Comparison of ENCODE assay signal across 8 cellular contexts in the genomic region with DNA sequence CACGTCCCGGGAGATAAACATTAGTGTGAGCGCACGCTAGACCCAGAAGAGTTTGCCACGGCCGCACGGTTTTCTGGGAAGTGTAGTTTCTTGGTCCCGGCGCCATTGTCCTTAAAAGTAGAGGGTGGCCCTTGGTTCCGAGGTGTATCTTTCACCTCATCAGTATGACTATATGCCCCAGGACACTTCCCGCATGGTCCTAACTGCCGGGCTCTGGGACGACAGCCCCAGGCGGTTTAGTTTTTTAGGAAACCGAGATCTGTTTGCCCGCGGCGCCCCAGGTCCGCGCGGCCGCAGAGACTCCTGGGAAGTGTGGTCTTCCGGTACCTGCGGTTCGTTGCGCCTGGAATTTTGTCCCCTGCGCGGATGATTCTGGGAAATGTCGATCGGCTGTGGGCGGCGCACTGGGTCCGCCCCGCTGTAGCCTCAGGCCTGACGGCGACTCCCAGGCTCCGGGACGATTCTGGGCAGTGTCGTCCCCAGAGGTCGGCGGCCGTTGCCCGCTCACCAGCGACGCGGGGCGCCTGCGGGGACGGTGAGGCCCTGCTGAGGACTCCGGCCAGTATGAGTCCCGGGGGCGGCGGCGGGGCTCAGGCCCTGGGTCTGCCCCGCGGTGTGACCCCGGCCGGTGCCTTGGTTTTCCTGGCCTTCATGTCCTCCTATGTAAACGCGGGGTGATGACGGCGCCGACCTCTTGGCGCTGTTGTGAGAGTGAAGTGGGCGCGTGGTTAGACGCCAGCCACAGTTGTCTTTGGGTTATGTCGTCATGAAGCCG. TPM values are rescaled to one million over a fixed set of nuclear protein-coding genes. Genes with fewer than 3 reads are reported as not detected.
A peak's percentile ranks its signal among the peaks of the same experiment; 100 is the strongest.
DNase-seq lines count a peak whose midpoint lies in the region; ATAC-seq and TF ChIP-seq lines count a peak whose summit lies in the region.

A gene (plus strand): TSS at position 418 of the 775 bp plus-strand sequence. CDS start 795 bp downstream, outside the sequence.

- WGBS in endodermal cell (ENCODE audit: insufficient coverage in 1 of 2, insufficient read length in 1 of 2), 2 experiments, result 0 to 1% methylated on average over 29 to 69 of the region's 69 CpGs

- H3K4me1 Mint-ChIP-seq in endodermal cell (peaks cover 10% of the 10 kb centered on the region), mesothelial cell of epicardium (peaks cover 24% of the 10 kb centered on the region)

- peak within 1 kb of the TSS; percentile 100 for H3K4me3 ChIP-seq in endodermal cell (ENCODE audit: low read length)

- H3K27me3 Mint-ChIP-seq in endodermal cell (ENCODE audit: insufficient read depth), result peaks cover 2% of the 10 kb centered on the region
- no peaks in the 10 kb centered on the region for H3K27me3 Mint-ChIP-seq in mesothelial cell of epicardium (ENCODE audit: low read depth)

- H3K9me3 ChIP-seq in endodermal cell (ENCODE audit: control insufficient read depth, low read length), result peaks cover 41% of the 10 kb centered on the region

- peak within 1 kb of the TSS; percentile 81 for H3K4me3 Mint-ChIP-seq in endodermal cell
- H3K4me3 Mint-ChIP-seq in mesothelial cell of epicardium, result peak within 1 kb of the TSS; percentile 90

- TF ChIP-seq CTCF in endodermal cell (conservative IDR thresholded peaks at IDR 0.05) (no peak), mesothelial cell of epicardium (IDR thresholded peaks at IDR 0.05; ENCODE audit: unreplicated experiment) (no peak)

- peak within 1 kb of the TSS; percentile 99 for H3K27ac Mint-ChIP-seq in endodermal cell
- H3K27ac Mint-ChIP-seq in mesothelial cell of epicardium, result peak within 1 kb of the TSS; percentile 98

- peak within 1 kb of the TSS; percentile 82 for H3K9ac ChIP-seq in endodermal cell (ENCODE audit: extremely low read depth, low read length, poor library complexity, severe bottlenecking)

- H3K9me3 Mint-ChIP-seq in endodermal cell (peaks cover 4% of the 10 kb centered on the region), mesothelial cell of epicardium (peaks cover 14% of the 10 kb centered on the region)

- peak; percentile 89 for DNase-seq in COLO829 (ENCODE audit: low spot score)
- peak; percentile 98 for DNase-seq in HT-29 (ENCODE audit: low spot score)
- peak; percentile 88 for DNase-seq in NOMO-1 treated with DMSO at 0.1 percent for 48 hours (lab: John Stamatoyannopoulos, UW; ENCODE audit: unreplicated experiment)
- peak; percentile 47 for DNase-seq in activated CD8-positive, alpha-beta memory T cell treated with anti-CD3 and anti-CD28 coated beads, Interleukin-2, amount 50 U/mL, for 1 hour (ENCODE audit: extremely low read depth)
- peak; percentile 96 for DNase-seq in endodermal cell
- peak; percentile 46 to 74 for DNase-seq in mesothelial cell of epicardium (ENCODE audit: low spot score in 2 of 2, unreplicated experiment in 2 of 2)
- DNase-seq in stimulated activated CD8-positive, alpha-beta memory T cell treated with anti-CD3 and anti-CD28 coated beads, Interleukin-15, amount 100 ng/mL, for 4 hours (ENCODE audit: low read depth in 2 of 2), result peak; percentile 62 to 73

- H3K36me3 ChIP-seq in endodermal cell (ENCODE audit: control insufficient read depth, insufficient read depth, low read length), result peaks cover 28% of the 10 kb centered on the region

- peak within 1 kb of the TSS; percentile 88 for H3K27ac ChIP-seq in endodermal cell (ENCODE audit: low read depth, low read length)

- H3K4me1 ChIP-seq in endodermal cell (ENCODE audit: control insufficient read depth, insufficient read depth, low read length), result no peaks in the 10 kb centered on the region

- H3K27me3 ChIP-seq in endodermal cell (ENCODE audit: control insufficient read depth, insufficient read depth, low read length, poor library complexity, severe bottlenecking), result no peaks in the 10 kb centered on the region

- peaks cover 15% of the 10 kb centered on the region for H3K36me3 Mint-ChIP-seq in endodermal cell (ENCODE audit: low read depth)
- H3K36me3 Mint-ChIP-seq in mesothelial cell of epicardium, result peaks cover 27% of the 10 kb centered on the region

- ATAC-seq in GM21360 (IDR thresholded peaks at IDR 0.05; ENCODE audit: unreplicated experiment), result peak; percentile 68

RNA-seq across cellular contexts. Expression of the gene that starts here (rescaled TPM):
- 7.3 and 12.1 TPM in 2 replicates for total RNA-seq in HT-29 (2014; rRNA removed; shearing (Covaris generic))
- total RNA-seq in endodermal cell (1 to 10 TPM; 8.1 to 8.7 TPM), mesothelial cell of epicardium (7.3 to 7.5 TPM (median 7.3 TPM) in 3 replicates)
- polyA plus RNA-seq in endodermal cell (2013, experiment 1 of 2), result 17.9 TPM
- 16.3 TPM for polyA plus RNA-seq in endodermal cell (2013, experiment 2 of 2)

Comparison
In these comparisons a context has a peak if more than half of its experiments do, and no peak if none do; other contexts are left out.
1. Peak in every context shown above with its lines: DNase-seq, ATAC-seq, H3K4me3 ChIP-seq and H3K27ac ChIP-seq.
2. DNase-seq: peak in every context shown above with its lines; median percentile 98 in HT-29; 96 in endodermal cell; 89 in COLO829; 88 in NOMO-1 treated with DMSO at 0.1 percent for 48 hours; 68 in stimulated activated CD8-positive, alpha-beta memory T cell treated with anti-CD3 and anti-CD28 coated beads, Interleukin-15, amount 100 ng/mL, for 4 hours; 60 in mesothelial cell of epicardium; 47 in activated CD8-positive, alpha-beta memory T cell treated with anti-CD3 and anti-CD28 coated beads, Interleukin-2, amount 50 U/mL, for 1 hour.